In genomic region chr17:19338031-19338990, GRCh38 we compare ENCODE assay signal across 8 cellular contexts. TPM values are rescaled to one million over a fixed set of nuclear protein-coding genes. Genes with fewer than 3 reads are reported as not detected.
DNase-seq lines count a peak whose midpoint lies in the region; ATAC-seq, FAIRE-seq and TF ChIP-seq lines count a peak whose summit lies in the region.

No MANE protein-coding gene starts in this region.

- no peak for TF ChIP-seq POLR2A in A549 (IDR thresholded peaks at IDR 0.05; ENCODE audit: low read length)

- H3K27ac ChIP-seq in A549, result no peak overlapping the region; a peak in 1 of 6 replicates
- H3K27ac ChIP-seq in subcutaneous abdominal adipose tissue (ENCODE audit: low read depth, low read length), result peak overlapping the region; percentile 58

- peaks cover 5% of the 10 kb centered on the region; the same call in 2 of the 3 replicates for H3K4me1 ChIP-seq in A549
- H3K4me1 ChIP-seq in subcutaneous abdominal adipose tissue (ENCODE audit: control insufficient read depth in 5 of 5, insufficient read depth in 5 of 5, low read length in 5 of 5), result peaks cover 7 to 67% (median 35%) of the 10 kb centered on the region in 5 donors

- POLR2A ChIA-PET in A549 (lab: Yijun Ruan, JAX), result interaction anchor here (1.0 kb wide), 1 partner anchor 9 kb away, joined by 3 read pairs; no protein-coding TSS in a partner anchor

- ATAC-seq in A549, result peak; percentile 67 to 80
- peak; percentile 41 for ATAC-seq in GM18511 (IDR thresholded peaks at IDR 0.05; ENCODE audit: unreplicated experiment)
- ATAC-seq in naive B cell (ENCODE audit: low read depth in 2 of 2), result peak; percentile 99
- ATAC-seq in HG03439 (IDR thresholded peaks at IDR 0.05; ENCODE audit: unreplicated experiment), result no peak

- no peak for FAIRE-seq in A549 (lab: Jason Lieb, UNC)

- H3K27ac Mint-ChIP-seq in naive B cell, result no peak overlapping the region

- H3K4me2 ChIP-seq in A549, result no peak overlapping the region

- H3K9me3 Mint-ChIP-seq in naive B cell, result no peaks in the 10 kb centered on the region

- no peaks in the 10 kb centered on the region for H3K27me3 ChIP-seq in subcutaneous abdominal adipose tissue (ENCODE audit: control insufficient read depth in 5 of 5, insufficient read depth in 4 of 5, low read length in 5 of 5)

- DNase-seq in A549 (ENCODE audit: low read depth in 1 of 2, low spot score in 1 of 2) (peak; percentile 73 to 82), MV-4-11 (lab: John Stamatoyannopoulos, UW) (peak; percentile 48), ecto neural progenitor cell (ENCODE audit: low spot score) (peak; percentile 77), naive B cell (peak; percentile 78)
- peak; percentile 26 to 48 for DNase-seq in activated CD4-positive, alpha-beta T cell treated with anti-CD3 and anti-CD28 coated beads, Interleukin-2, amount 50 U/mL, for 24 hours (ENCODE audit: low read depth in 1 of 2, low spot score in 1 of 2)

- H3K36me3 Mint-ChIP-seq in naive B cell, result no peaks in the 10 kb centered on the region

- no peak overlapping the region for H3K9ac ChIP-seq in subcutaneous abdominal adipose tissue (ENCODE audit: low read length in 5 of 5)

- TF ChIP-seq CTCF in A549 (IDR thresholded peaks at IDR 0.05), result peak; percentile 58

- peaks cover 0 to 18% (median 11%) of the 10 kb centered on the region in 5 donors for H3K36me3 ChIP-seq in subcutaneous abdominal adipose tissue (ENCODE audit: control insufficient read depth in 5 of 5, insufficient read depth in 5 of 5, low read length in 5 of 5)

- no peak for TF ChIP-seq EP300 in A549 (IDR thresholded peaks at IDR 0.05)

- TF ChIP-seq RAD21 in A549 (conservative IDR thresholded peaks at IDR 0.05 in 1 of 2, IDR thresholded peaks at IDR 0.05 in 1 of 2), result peak; percentile 44 to 51; a peak in 4 of 5 replicates

- H3K4me3 ChIP-seq in A549 (no peak overlapping the region), subcutaneous abdominal adipose tissue (ENCODE audit: low read depth in 1 of 5, low read length in 5 of 5) (no peak overlapping the region)

- 90% methylated on average over 7 of the region's 7 CpGs for WGBS in A549 (ENCODE audit: missing lambda C conversion rate)

- H3K9me3 ChIP-seq in A549 (no peaks in the 10 kb centered on the region), subcutaneous abdominal adipose tissue (ENCODE audit: control insufficient read depth in 5 of 5, low read length in 5 of 5) (no peaks in the 10 kb centered on the region)

- CTCF ChIA-PET in A549 (lab: Yijun Ruan, JAX), result interaction anchor here (0.7 to 2.6 kb wide), 15 partner anchors 9 to 109 kb away, joined by 3 to 14 read pairs (median 6); partner anchors contain the start of gene B9D1

- peaks cover 2 to 13% (median 6%) of the 10 kb centered on the region in 3 donors for H3K4me1 Mint-ChIP-seq in naive B cell

- H3K4me3 Mint-ChIP-seq in naive B cell, result no peak overlapping the region

- peaks cover 14 to 44% (median 29%) of the 10 kb centered on the region in 3 donors for H3K27me3 Mint-ChIP-seq in naive B cell

TF ChIP-seq in A549, 52 proteins besides CTCF, POLR2A, EP300 and RAD21:
- TF ChIP-seq TP53 (CRISPR knock-in tag; IDR thresholded peaks at IDR 0.05), result no peak
- TF ChIP-seq MAX (IDR thresholded peaks at IDR 0.05), result 0 out of 2 replicates have a peak, but pooled peaks have one; percentile 15
- no peak for TF ChIP-seq CBX8 (IDR thresholded peaks at IDR 0.05)
- TF ChIP-seq EHMT2 (IDR thresholded peaks at IDR 0.05; ENCODE audit: low read depth), result no peak
- TF ChIP-seq SMC3 (IDR thresholded peaks at IDR 0.05), result peak; percentile 69

RNA-seq across cellular contexts. Expression of gene B9D1, which starts 24.2 kb away (rescaled TPM):
- polyA plus RNA-seq in A549 (2011; rRNA removed), result 60.6 and 65.6 TPM in 2 replicates
- polyA plus RNA-seq in A549 (2012; cell fraction: cytosol; rRNA removed), result 101 and 112 TPM in 2 replicates
- polyA plus RNA-seq in A549 (2012; cell fraction: nucleus; rRNA removed), result 98.6 and 98.8 TPM in 2 replicates
- polyA plus RNA-seq in A549 (2017; fragmentation: RNase III; extraction: RNeasy Plus Mini Kit Qiagen cat#74134 plus additional on column Dnase treatment), result 47.6 to 59.4 TPM (median 48.2 TPM) in 3 replicates
- polyA minus RNA-seq in A549 (2011; rRNA and poly(A)+ RNA removed), result 80.8 and 98.0 TPM in 2 replicates
- 1 to 10 TPM; 1.2 to 4.1 (median 1.6) TPM for polyA plus RNA-seq in naive B cell (ENCODE audit: low read depth in 6 of 6)

RNA-seq across cellular contexts. Expression of gene MAPK7, which starts 40.0 kb away (rescaled TPM):
- polyA plus RNA-seq in A549 (2011; rRNA removed) (7.2 and 10.4 TPM in 2 replicates), A549 (2017; fragmentation: RNase III; extraction: RNeasy Plus Mini Kit Qiagen cat#74134 plus additional on column Dnase treatment) (20.1 to 25.8 TPM (median 23.3 TPM) in 3 replicates), naive B cell (ENCODE audit: low read depth in 6 of 6) (10 to 100 TPM in 1 of 6 donors, 1 to 10 TPM in 5; 3.5 to 11.3 (median 7.3) TPM)
- 23.8 and 28.0 TPM in 2 replicates for polyA plus RNA-seq in A549 (2012; cell fraction: cytosol; rRNA removed)
- 37.5 and 53.0 TPM in 2 replicates for polyA plus RNA-seq in A549 (2012; cell fraction: nucleus; rRNA removed)
- polyA minus RNA-seq in A549 (2011; rRNA and poly(A)+ RNA removed), result 32.7 and 43.8 TPM in 2 replicates

RNA-seq across cellular contexts. Expression of gene MFAP4, which starts 48.7 kb away (rescaled TPM):
- polyA plus RNA-seq in A549 (2011; rRNA removed), result not detected in 2 replicates
- polyA plus RNA-seq in A549 (2012; cell fraction: cytosol; rRNA removed), result 0.08 TPM in 1 of 2 replicates, not detected in the other
- 0.04 and 0.09 TPM in 2 replicates for polyA plus RNA-seq in A549 (2012; cell fraction: nucleus; rRNA removed)
- polyA plus RNA-seq in A549 (2017; fragmentation: RNase III; extraction: RNeasy Plus Mini Kit Qiagen cat#74134 plus additional on column Dnase treatment), result 0.04 to 0.13 TPM (median 0.13 TPM) in 3 replicates
- polyA minus RNA-seq in A549 (2011; rRNA and poly(A)+ RNA removed), result not detected in 2 replicates
- polyA plus RNA-seq in naive B cell (ENCODE audit: low read depth in 6 of 6), result not detected

Comparison
In these comparisons a context has a peak if more than half of its experiments do, and no peak if none do; other contexts are left out.
1. RNA of gene B9D1, which starts 24.2 kb away (polyA plus RNA-seq): 47.6 to 112 TPM in A549; 1.2 to 4.1 TPM in naive B cell; every median in the first group is over 4 times any median in the second.
2. Peak in every context shown above with its lines, with median percentiles within 50 percentile points of each other: DNase-seq.